In the genomic region with DNA sequence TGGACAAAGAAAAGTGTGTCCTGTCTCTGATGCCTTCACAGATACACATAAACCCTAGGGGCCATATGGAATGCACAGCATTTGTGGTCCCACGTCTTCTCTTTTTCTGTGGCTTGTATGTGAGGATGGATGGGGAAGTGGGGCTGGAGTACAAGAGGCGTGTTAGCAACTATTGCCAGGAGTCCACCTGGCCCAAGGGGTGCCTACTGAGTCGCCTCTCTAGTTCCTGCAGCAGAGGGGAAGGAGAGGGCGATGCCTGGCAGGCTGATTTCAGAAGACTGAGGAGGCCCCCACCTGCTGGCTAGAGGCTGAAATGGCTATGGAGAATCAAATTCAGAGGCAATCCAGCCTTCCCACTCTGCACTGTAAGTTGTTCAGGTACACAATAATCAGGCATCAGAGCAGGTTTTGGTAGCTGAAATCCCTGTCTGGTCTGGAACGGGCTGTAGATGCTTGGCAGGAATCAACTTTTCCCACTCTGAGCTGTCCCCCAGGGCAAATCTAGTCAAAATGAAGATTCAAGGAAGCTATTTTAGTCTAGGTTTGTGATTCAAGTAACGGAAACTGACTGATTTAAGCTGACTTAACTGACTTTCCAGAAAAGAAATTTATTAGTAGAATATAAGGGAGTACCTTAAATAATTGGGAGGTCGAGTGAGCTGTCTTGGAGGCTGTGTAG, we compare ENCODE assay signal across 8 cellular contexts. TPM values are rescaled to one million over a fixed set of nuclear protein-coding genes. Genes with fewer than 3 reads are reported as not detected.
A peak's percentile ranks its signal among the peaks of the same experiment; 100 is the strongest.
DNase-seq lines count a peak whose midpoint lies in the region; ATAC-seq, FAIRE-seq and TF ChIP-seq lines count a peak whose summit lies in the region.

No MANE protein-coding gene starts in this region.

- H3K4me1 ChIP-seq in Panc1 (ENCODE audit: control insufficient read depth, insufficient read depth, low read length) (no peaks in the 10 kb centered on the region), pancreas (no peaks in the 10 kb centered on the region)

- no peak overlapping the region for H3K4me3 Mint-ChIP-seq in activated T-cell treated with anti-CD3 and anti-CD28 coated beads, Interleukin-2, amount 50 U/mL, for 4 hours

- WGBS in pancreas, 2 donors, result 42 to 48% methylated on average over 7 of the region's 7 CpGs

- no peak overlapping the region for H3K27ac ChIP-seq in Panc1 (ENCODE audit: low read length)
- no peak overlapping the region for H3K27ac ChIP-seq in pancreas

- no TSS peak for BruUV-seq in Panc1 (replicated peaks; lab: Mats Ljungman, UMichigan)

- H3K36me3 ChIP-seq in Panc1 (ENCODE audit: control insufficient read depth, insufficient read depth, low read length) (no peaks in the 10 kb centered on the region), pancreas (no peaks in the 10 kb centered on the region)

- peaks cover 18% of the 10 kb centered on the region for H3K4me1 Mint-ChIP-seq in activated T-cell treated with anti-CD3 and anti-CD28 coated beads, Interleukin-2, amount 50 U/mL, for 4 hours (ENCODE audit: low read depth)

- POLR2A ChIA-PET in Panc1 (lab: Charles Lee), result no interaction called here

- FAIRE-seq in pancreas (lab: Jason Lieb, UNC), result no peak
- FAIRE-seq in urothelium cell line (lab: Jason Lieb, UNC), result no peak

- DNase-seq in ELF-1 (ENCODE audit: low read depth, low spot score) (peak; percentile 69), Panc1 (ENCODE audit: low read depth, low spot score) (no peak), fibroblast of pulmonary artery (ENCODE audit: low read depth) (peak; percentile 67), pancreas (peak in 4 of 6 donors; percentile 37 to 60 (median 48)), urothelium cell line (ENCODE audit: low spot score) (peak; percentile 67)
- DNase-seq in activated T-cell treated with anti-CD3 and anti-CD28 coated beads, Interleukin-2, amount 50 U/mL, for 4 hours, result peak; percentile 72

- peaks cover 7% of the 10 kb centered on the region for H3K36me3 Mint-ChIP-seq in activated T-cell treated with anti-CD3 and anti-CD28 coated beads, Interleukin-2, amount 50 U/mL, for 4 hours (ENCODE audit: insufficient read depth)

- H3K27me3 Mint-ChIP-seq in activated T-cell treated with anti-CD3 and anti-CD28 coated beads, Interleukin-2, amount 50 U/mL, for 4 hours (ENCODE audit: low read depth), result no peaks in the 10 kb centered on the region

- CTCF ChIA-PET in Panc1 (lab: Charles Lee), result interaction anchor here (0.6 to 1.0 kb wide), 4 partner anchors 31 to 122 kb away, joined by 3 to 8 read pairs (median 4); no protein-coding TSS in a partner anchor

- H3K9me3 ChIP-seq in Panc1 (ENCODE audit: control insufficient read depth, insufficient read depth, low read depth, low read length) (no peaks in the 10 kb centered on the region), pancreas (no peaks in the 10 kb centered on the region)

- H3K4me3 ChIP-seq in Panc1 (ENCODE audit: low read depth in 2 of 2, low read length in 2 of 2), result no peak overlapping the region
- H3K4me3 ChIP-seq in fibroblast of pulmonary artery (replicated peaks; ENCODE audit: low read depth, low read length), result no peak overlapping the region
- H3K4me3 ChIP-seq in pancreas, result no peak overlapping the region

- H3K9me3 Mint-ChIP-seq in activated T-cell treated with anti-CD3 and anti-CD28 coated beads, Interleukin-2, amount 50 U/mL, for 4 hours, result no peaks in the 10 kb centered on the region

- in situ Hi-C loops in Panc1 (cut with HindIII; ENCODE audit: low pct_unique_long_range_greater_than_20kb, low sequenced_read_pairs), result no loop called here

- H3K27me3 ChIP-seq in Panc1 (ENCODE audit: control insufficient read depth, insufficient read depth, low read length), result no peaks in the 10 kb centered on the region; the same call in 1 of the 2 replicates
- H3K27me3 ChIP-seq in pancreas, result no peaks in the 10 kb centered on the region

- TF ChIP-seq CTCF in Panc1 (IDR thresholded peaks at IDR 0.05) (peak; percentile 86), fibroblast of pulmonary artery (IDR thresholded peaks at IDR 0.05; ENCODE audit: low read length, missing control alignments) (peak; percentile 82), pancreas (IDR thresholded peaks at IDR 0.05) (peak in 2 of 4 donors; percentile 33 to 36)

- peak; percentile 45 for ATAC-seq in HG03442 (IDR thresholded peaks at IDR 0.05; ENCODE audit: unreplicated experiment)
- peak; percentile 95 for ATAC-seq in Panc1
- peak; percentile 90 for ATAC-seq in activated T-cell treated with anti-CD3 and anti-CD28 coated beads, Interleukin-2, amount 50 U/mL, for 4 hours
- ATAC-seq in pancreas, result peak; percentile 80 to 99 (median 94)
- ATAC-seq in HG02885 (IDR thresholded peaks at IDR 0.05; ENCODE audit: poor library complexity, unreplicated experiment), result no peak

- intact Hi-C loops in Panc1 (cut with micrococcal nuclease; ENCODE audit: unreplicated experiment) (no loop called here), pancreas (cut with DNase I) (no loop called here)

RNA-seq across cellular contexts. Expression of a gene that starts 14.9 kb away (rescaled TPM):
- total RNA-seq in Panc1 (2021; ENCODE audit: unreplicated experiment) (14.4 TPM), pancreas (10 to 100 TPM in 2 of 6 donors, 1 to 10 TPM in 4; 4.4 to 12.3 (median 6.0) TPM)
- 17.8 TPM for polyA plus RNA-seq in Panc1 (2012; ENCODE audit: insufficient read length)
- 10 to 100 TPM; 15.4 to 17.4 (median 16.9) TPM for total RNA-seq in activated T-cell treated with anti-CD3 and anti-CD28 coated beads, Interleukin-2, amount 50 U/mL, for 4 hours
- 10 to 100 TPM; 10.3 to 14.1 TPM for polyA plus RNA-seq in pancreas

RNA-seq across cellular contexts. Expression of a gene that starts 29.9 kb away (rescaled TPM):
- total RNA-seq in Panc1 (2021; ENCODE audit: unreplicated experiment) (0.59 TPM), pancreas (10 to 100 TPM in 5 of 6 donors, 1 to 10 TPM in 1; 9.4 to 14.0 (median 12.8) TPM)
- polyA plus RNA-seq in Panc1 (2012; ENCODE audit: insufficient read length), result not detected
- total RNA-seq in activated T-cell treated with anti-CD3 and anti-CD28 coated beads, Interleukin-2, amount 50 U/mL, for 4 hours, result 10 to 100 TPM; 63.0 to 72.7 (median 68.9) TPM
- 10 to 100 TPM; 37.9 to 40.6 TPM for polyA plus RNA-seq in pancreas

Comparison
In these comparisons a context has a peak if more than half of its experiments do, and no peak if none do; other contexts are left out.
1. RNA of a gene that starts 29.9 kb away (total RNA-seq): 63.0 to 72.7 TPM in activated T-cell treated with anti-CD3 and anti-CD28 coated beads, Interleukin-2, amount 50 U/mL, for 4 hours; 9.4 to 14.0 TPM in pancreas and 0.59 TPM in Panc1 (single experiment); every median in the first group is over 4 times any median in the second.